16 cellular contexts compared by ENCODE assay signal in genomic region chr2:118902279-118903028, GRCh38. TPM values are rescaled to one million over a fixed set of nuclear protein-coding genes. Genes with fewer than 3 reads are reported as not detected.
A peak's percentile ranks its signal among the peaks of the same experiment; 100 is the strongest.
DNase-seq lines count a peak whose midpoint lies in the region; ATAC-seq and TF ChIP-seq lines count a peak whose summit lies in the region.
"Had no signal": no experiment of that assay in that cellular context is flagged by ENCODE, and none has a peak within 500 bp of the region (broad histone marks: within the 10 kb centered on the region; RNA-seq: fewer than 3 reads in every experiment).

No MANE protein-coding gene starts in this region.

- H3K4me1 Mint-ChIP-seq in activated naive CD4-positive, alpha-beta T cell treated with anti-CD3 and anti-CD28 coated beads, Interleukin-2, amount 10 ng/mL, durations not matched to agents 7 days and 5 days, result peaks cover 15% of the 10 kb centered on the region
- H3K4me1 Mint-ChIP-seq in activated naive CD4-positive, alpha-beta T cell treated with anti-CD3 and anti-CD28 coated beads for 36 hours (ENCODE audit: low read depth), result peaks cover 18% of the 10 kb centered on the region
- peaks cover 0 to 13% of the 10 kb centered on the region in 2 donors for H3K4me1 Mint-ChIP-seq in stimulated activated naive B cell treated with anti-CD40 and anti-IgM and Interleukin-4, amounts not matched to agents 10 μg/mL and 1 μg/mL and 100 μg/mL, for 72 hours
- H3K4me1 Mint-ChIP-seq: memory B cell had no signal

- H3K27ac ChIP-seq in colonic mucosa, result peak overlapping the region; percentile 68
- H3K27ac ChIP-seq: suprapubic skin had no signal

- H3K4me1 ChIP-seq in colonic mucosa, result peaks cover 3% of the 10 kb centered on the region
- H3K4me1 ChIP-seq: suprapubic skin had no signal

- peak overlapping the region; percentile 6 for H3K27ac Mint-ChIP-seq in activated naive CD4-positive, alpha-beta T cell treated with anti-CD3 and anti-CD28 coated beads, Interleukin-2, amount 10 ng/mL, durations not matched to agents 7 days and 5 days
- H3K27ac Mint-ChIP-seq in activated naive CD4-positive, alpha-beta T cell treated with anti-CD3 and anti-CD28 coated beads for 36 hours, result no peak overlapping the region
- H3K27ac Mint-ChIP-seq in stimulated activated naive B cell treated with anti-CD40 and anti-IgM and Interleukin-4, amounts not matched to agents 10 μg/mL and 1 μg/mL and 100 μg/mL, for 72 hours, result no peak overlapping the region
- H3K27ac Mint-ChIP-seq: memory B cell, WTC11 had no signal

- no peak overlapping the region for H3K4me3 Mint-ChIP-seq in activated naive CD4-positive, alpha-beta T cell treated with anti-CD3 and anti-CD28 coated beads, Interleukin-2, amount 10 ng/mL, durations not matched to agents 7 days and 5 days
- no peak overlapping the region for H3K4me3 Mint-ChIP-seq in activated naive CD4-positive, alpha-beta T cell treated with anti-CD3 and anti-CD28 coated beads for 36 hours
- H3K4me3 Mint-ChIP-seq in stimulated activated naive B cell treated with anti-CD40 and anti-IgM and Interleukin-4, amounts not matched to agents 10 μg/mL and 1 μg/mL and 100 μg/mL, for 72 hours, result no peak overlapping the region
- H3K4me3 Mint-ChIP-seq: memory B cell, WTC11 had no signal

- H3K27me3 Mint-ChIP-seq in activated naive CD4-positive, alpha-beta T cell treated with anti-CD3 and anti-CD28 coated beads, Interleukin-2, amount 10 ng/mL, durations not matched to agents 7 days and 5 days, result no peaks in the 10 kb centered on the region
- H3K27me3 Mint-ChIP-seq in activated naive CD4-positive, alpha-beta T cell treated with anti-CD3 and anti-CD28 coated beads for 36 hours (ENCODE audit: low read depth), result no peaks in the 10 kb centered on the region
- H3K27me3 Mint-ChIP-seq in stimulated activated naive B cell treated with anti-CD40 and anti-IgM and Interleukin-4, amounts not matched to agents 10 μg/mL and 1 μg/mL and 100 μg/mL, for 72 hours, result peaks cover 0 to 3% of the 10 kb centered on the region in 2 donors

- intact Hi-C loops in activated naive CD4-positive, alpha-beta T cell treated with anti-CD3 and anti-CD28 coated beads for 36 hours (cut with micrococcal nuclease), result no loop called here
- intact Hi-C loops in colonic mucosa (cut with DNase I), result no loop called here

- TF ChIP-seq CTCF in colonic mucosa (IDR thresholded peaks at IDR 0.05), result no peak

- CTCF ChIA-PET in activated naive CD4-positive, alpha-beta T cell treated with anti-CD3 and anti-CD28 coated beads, Interleukin-2, amount 10 ng/mL, durations not matched to agents 7 days and 5 days (lab: Charles Lee), result no interaction called here
- CTCF ChIA-PET in activated naive CD4-positive, alpha-beta T cell treated with anti-CD3 and anti-CD28 coated beads for 36 hours (lab: Charles Lee), result interaction anchor here (1.3 kb wide), 1 partner anchor 19 kb away, joined by 3 read pairs; no protein-coding TSS in a partner anchor

- H3K4me3 ChIP-seq in colonic mucosa, result no peak overlapping the region
- H3K4me3 ChIP-seq: suprapubic skin had no signal

- no peaks in the 10 kb centered on the region for H3K36me3 Mint-ChIP-seq in activated naive CD4-positive, alpha-beta T cell treated with anti-CD3 and anti-CD28 coated beads, Interleukin-2, amount 10 ng/mL, durations not matched to agents 7 days and 5 days
- no peaks in the 10 kb centered on the region for H3K36me3 Mint-ChIP-seq in activated naive CD4-positive, alpha-beta T cell treated with anti-CD3 and anti-CD28 coated beads for 36 hours (ENCODE audit: low read depth)
- H3K36me3 Mint-ChIP-seq in stimulated activated naive B cell treated with anti-CD40 and anti-IgM and Interleukin-4, amounts not matched to agents 10 μg/mL and 1 μg/mL and 100 μg/mL, for 72 hours, result no peaks in the 10 kb centered on the region
- H3K36me3 Mint-ChIP-seq: memory B cell had no signal

- peak overlapping the region in 1 of 2 donors; percentile 19 for H3K9ac ChIP-seq in colonic mucosa (ENCODE audit: low read depth in 2 of 2, low read length in 2 of 2)

- H3K36me3 ChIP-seq in colonic mucosa, result no peaks in the 10 kb centered on the region
- H3K36me3 ChIP-seq: suprapubic skin had no signal

- DNase-seq in activated naive CD4-positive, alpha-beta T cell treated with anti-CD3 and anti-CD28 coated beads, Interleukin-2, amount 10 ng/mL, durations not matched to agents 7 days and 5 days, result no peak
- no peak for DNase-seq in activated naive CD4-positive, alpha-beta T cell treated with anti-CD3 and anti-CD28 coated beads for 36 hours
- DNase-seq in NOMO-1 treated with DMSO at 0.1 percent for 48 hours (lab: John Stamatoyannopoulos, UW; ENCODE audit: unreplicated experiment) (peak; percentile 98), colonic mucosa (peak; percentile 31)
- DNase-seq in stimulated activated naive B cell treated with anti-CD40 and anti-IgM and Interleukin-4, amounts not matched to agents 10 μg/mL and 1 μg/mL and 100 μg/mL, for 72 hours, result no peak
- no peak for DNase-seq in activated CD8-positive, alpha-beta memory T cell treated with anti-CD3 and anti-CD28 coated beads, Interleukin-2, amount 50 U/mL, for 48 hours
- DNase-seq: effector CD8-positive, alpha-beta T cell; HCEC 1CT; NCI-H2081; NCI-H774 had no signal

- H3K27me3 ChIP-seq in colonic mucosa, result no peaks in the 10 kb centered on the region
- H3K27me3 ChIP-seq: suprapubic skin had no signal

- H3K9me3 ChIP-seq in colonic mucosa, result no peaks in the 10 kb centered on the region
- H3K9me3 ChIP-seq: suprapubic skin had no signal

- peak; percentile 42 to 49 for ATAC-seq in stimulated activated naive B cell treated with anti-CD40 and anti-IgM and Interleukin-4, amounts not matched to agents 10 μg/mL and 1 μg/mL and 100 μg/mL, for 72 hours (replicated peaks)
- ATAC-seq in HG02642 (IDR thresholded peaks at IDR 0.05; ENCODE audit: poor library complexity, unreplicated experiment) (no peak), GM21390 (IDR thresholded peaks at IDR 0.05; ENCODE audit: unreplicated experiment) (no peak)
- ATAC-seq: WTC11 had no signal

- H3K9me3 Mint-ChIP-seq in activated naive CD4-positive, alpha-beta T cell treated with anti-CD3 and anti-CD28 coated beads, Interleukin-2, amount 10 ng/mL, durations not matched to agents 7 days and 5 days, result peaks cover 8% of the 10 kb centered on the region
- H3K9me3 Mint-ChIP-seq in activated naive CD4-positive, alpha-beta T cell treated with anti-CD3 and anti-CD28 coated beads for 36 hours, result peaks cover 3% of the 10 kb centered on the region
- H3K9me3 Mint-ChIP-seq in stimulated activated naive B cell treated with anti-CD40 and anti-IgM and Interleukin-4, amounts not matched to agents 10 μg/mL and 1 μg/mL and 100 μg/mL, for 72 hours, result peaks cover 0 to 3% of the 10 kb centered on the region in 2 donors

RNA-seq across cellular contexts. Expression of gene MARCO, which starts 39.5 kb away (rescaled TPM):
- not detected for total RNA-seq in activated naive CD4-positive, alpha-beta T cell treated with anti-CD3 and anti-CD28 coated beads for 36 hours
- 1 to 10 TPM in 1 of 2 donors, under 1 TPM in 1; 0.77 to 3.7 TPM for total RNA-seq in colonic mucosa
- total RNA-seq: SK-MEL-5 had no signal

RNA-seq across cellular contexts. Expression of gene EN1, which starts 55.0 kb away (rescaled TPM):
- total RNA-seq in activated naive CD4-positive, alpha-beta T cell treated with anti-CD3 and anti-CD28 coated beads for 36 hours, result not detected
- total RNA-seq in colonic mucosa, result not detected
- total RNA-seq: WTC11 had no signal

Comparison
In these comparisons a context has a peak if more than half of its experiments do, and no peak if none do; other contexts are left out.
1. DNase-seq: peak in NOMO-1 treated with DMSO at 0.1 percent for 48 hours (single experiment) and colonic mucosa (single experiment); none in activated naive CD4-positive, alpha-beta T cell treated with anti-CD3 and anti-CD28 coated beads, Interleukin-2, amount 10 ng/mL, durations not matched to agents 7 days and 5 days (single experiment), activated naive CD4-positive, alpha-beta T cell treated with anti-CD3 and anti-CD28 coated beads for 36 hours (single experiment), stimulated activated naive B cell treated with anti-CD40 and anti-IgM and Interleukin-4, amounts not matched to agents 10 μg/mL and 1 μg/mL and 100 μg/mL, for 72 hours (single experiment) and activated CD8-positive, alpha-beta memory T cell treated with anti-CD3 and anti-CD28 coated beads, Interleukin-2, amount 50 U/mL, for 48 hours (single experiment).
2. ATAC-seq: peak in stimulated activated naive B cell treated with anti-CD40 and anti-IgM and Interleukin-4, amounts not matched to agents 10 μg/mL and 1 μg/mL and 100 μg/mL, for 72 hours (2 of 2); none in HG02642 (single experiment) and GM21390 (single experiment).